Comparison of ENCODE assay signal across 1 cellular context in genomic region chr4:74921490-74921889, GRCh38.
A peak's percentile ranks its signal among the peaks of the same experiment; 100 is the strongest.
TF ChIP-seq lines count a peak whose summit lies in the region.

No MANE protein-coding gene starts in this region.

TF ChIP-seq in GM12878, 131 proteins besides CTCF, POLR2A, EP300 and RAD21 (continued from another document and continues in another):
- TF ChIP-seq IRF3 (IDR thresholded peaks at IDR 0.05) (no peak), JUNB (IDR thresholded peaks at IDR 0.05) (peak; percentile 79), STAT1 (conservative IDR thresholded peaks at IDR 0.05) (no peak), USF2 (IDR thresholded peaks at IDR 0.05; ENCODE audit: borderline replicate concordance, low read depth, low read length) (no peak), MEF2A (IDR thresholded peaks at IDR 0.05; ENCODE audit: insufficient read depth, low read depth, low read length) (peak; percentile 69; the same call in 1 of the 2 replicates), RB1 (IDR thresholded peaks at IDR 0.05; ENCODE audit: borderline replicate concordance) (no peak), CHD4 (IDR thresholded peaks at IDR 0.05) (no peak), CEBPB (IDR thresholded peaks at IDR 0.05; ENCODE audit: borderline replicate concordance in 1 of 2, low read depth in 2 of 2, low read length in 2 of 2) (peak in 1 of 2 experiments; percentile 49; a peak in 1 of 4 replicates), NFYA (IDR thresholded peaks at IDR 0.05; ENCODE audit: borderline replicate concordance, low read depth, low read length) (no peak), ZNF207 (IDR thresholded peaks at IDR 0.05; ENCODE audit: borderline replicate concordance) (no peak), REST (IDR thresholded peaks at IDR 0.05; ENCODE audit: low read depth, low read length) (no peak), EGR1 (IDR thresholded peaks at IDR 0.05; ENCODE audit: borderline replicate concordance in 1 of 2, low read depth in 2 of 2, low read length in 2 of 2) (no peak), NFIC (IDR thresholded peaks at IDR 0.05; ENCODE audit: low read depth, low read length) (peak; percentile 95), SMAD5 (IDR thresholded peaks at IDR 0.05; ENCODE audit: low read depth) (no peak), NKRF (conservative IDR thresholded peaks at IDR 0.05) (no peak), ZBTB40 (IDR thresholded peaks at IDR 0.05; ENCODE audit: borderline replicate concordance) (no peak), TAF1 (IDR thresholded peaks at IDR 0.05; ENCODE audit: borderline replicate concordance, low read depth, low read length) (no peak), PAX5 (IDR thresholded peaks at IDR 0.05; ENCODE audit: borderline replicate concordance, low read depth, low read length) (no peak), E2F4 (IDR thresholded peaks at IDR 0.05; ENCODE audit: low read depth, low read length) (no peak), PML (IDR thresholded peaks at IDR 0.05; ENCODE audit: low read length) (peak; percentile 43; the same call in 1 of the 2 replicates), PKNOX1 (IDR thresholded peaks at IDR 0.05) (no peak), SRF (IDR thresholded peaks at IDR 0.05; ENCODE audit: low read depth in 2 of 2, low read length in 2 of 2) (no peak), SMC3 (IDR thresholded peaks at IDR 0.05; ENCODE audit: borderline replicate concordance, low read length) (no peak), RELA (IDR thresholded peaks at IDR 0.05; ENCODE audit: borderline replicate concordance, partially characterized antibody) (no peak), ZZZ3 (IDR thresholded peaks at IDR 0.05; ENCODE audit: control insufficient read depth, insufficient read length, low read depth) (no peak), ZNF24 (IDR thresholded peaks at IDR 0.05) (no peak), RELB (IDR thresholded peaks at IDR 0.05; ENCODE audit: low read depth) (no peak), LARP7 (IDR thresholded peaks at IDR 0.05) (no peak), MYC (IDR thresholded peaks at IDR 0.05; ENCODE audit: insufficient read depth, insufficient read length, insufficient replicate concordance, low read length, severe bottlenecking) (no peak), NR2C1 (IDR thresholded peaks at IDR 0.05) (no peak), E4F1 (IDR thresholded peaks at IDR 0.05; ENCODE audit: borderline replicate concordance, partially characterized antibody) (no peak), BCL11A (IDR thresholded peaks at IDR 0.05; ENCODE audit: low read depth, low read length) (peak; percentile 36; the same call in 1 of the 2 replicates), SREBF1 (IDR thresholded peaks at IDR 0.05; ENCODE audit: low read length) (no peak), FOS (IDR thresholded peaks at IDR 0.05; ENCODE audit: borderline replicate concordance, extremely low read depth, insufficient read length) (no peak), FOXM1 (IDR thresholded peaks at IDR 0.05; ENCODE audit: low read depth, low read length) (peak; percentile 85; the same call in 1 of the 2 replicates), RUNX3 (IDR thresholded peaks at IDR 0.05; ENCODE audit: low read length) (peak; percentile 84), KLF5 (IDR thresholded peaks at IDR 0.05; ENCODE audit: partially characterized antibody) (no peak), MEF2B (IDR thresholded peaks at IDR 0.05; ENCODE audit: partially characterized antibody, poor library complexity, severe bottlenecking) (no peak), GABPA (IDR thresholded peaks at IDR 0.05; ENCODE audit: low read depth) (0 out of 2 replicates have a peak, but pooled peaks have one; percentile 20), ZNF622 (IDR thresholded peaks at IDR 0.05) (no peak), TCF7 (IDR thresholded peaks at IDR 0.05; ENCODE audit: borderline replicate concordance) (peak; percentile 81), PAX8 (IDR thresholded peaks at IDR 0.05) (no peak), CBX3 (IDR thresholded peaks at IDR 0.05; ENCODE audit: borderline replicate concordance, low read depth) (no peak), KAT2A (conservative IDR thresholded peaks at IDR 0.05; ENCODE audit: control insufficient read depth, low read depth, low read length) (no peak), YY1 (IDR thresholded peaks at IDR 0.05; ENCODE audit: low read depth, low read length) (no peak)
